22 cellular contexts compared by ENCODE assay signal in the genomic region with DNA sequence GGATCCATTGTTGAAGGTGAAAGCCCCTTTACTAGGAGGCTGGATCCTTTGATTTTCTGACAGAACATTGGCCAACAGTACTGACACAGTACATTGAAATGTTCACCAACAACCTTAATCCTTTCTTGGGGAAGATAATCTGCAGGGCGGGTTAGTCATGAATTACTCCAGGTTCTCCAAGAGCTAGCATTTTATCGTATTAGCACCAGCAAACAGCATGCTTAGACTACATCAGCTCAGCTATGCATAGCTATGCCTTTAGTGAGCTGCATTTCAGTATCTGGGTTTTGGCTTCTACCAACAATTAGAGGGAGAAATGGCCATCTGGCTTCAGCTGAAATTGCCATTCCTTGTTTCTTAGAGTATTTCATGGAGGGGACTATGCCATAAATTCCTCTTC. TPM values are rescaled to one million over a fixed set of nuclear protein-coding genes. Genes with fewer than 3 reads are reported as not detected.
DNase-seq lines count a peak whose midpoint lies in the region; ATAC-seq and TF ChIP-seq lines count a peak whose summit lies in the region.
"Had no signal": no experiment of that assay in that cellular context is flagged by ENCODE, and none has a peak within 500 bp of the region (broad histone marks: within the 10 kb centered on the region; RNA-seq: fewer than 3 reads in every experiment).

No MANE protein-coding gene starts in this region.

- H3K36me3 Mint-ChIP-seq in mesothelial cell of epicardium, result no peaks in the 10 kb centered on the region
- H3K36me3 Mint-ChIP-seq: immature natural killer cell had no signal

- H4K20me1 ChIP-seq in GM23248 (ENCODE audit: insufficient read depth), result 0 out of 2 replicates have a peak, but pooled peaks cover 3% of the 10 kb centered on the region

- POLR2A ChIA-PET in AG04449 (lab: Yijun Ruan, JAX), result interaction anchor here (0.7 to 1.9 kb wide), 6 partner anchors 10 to 53 kb away, joined by 3 to 28 read pairs (median 4); a partner anchor contains a TSS

- ATAC-seq in GM21723 (IDR thresholded peaks at IDR 0.05; ENCODE audit: unreplicated experiment) (no peak), HG03095 (IDR thresholded peaks at IDR 0.05; ENCODE audit: unreplicated experiment) (no peak)
- ATAC-seq: A549, Panc1 had no signal

- no peaks in the 10 kb centered on the region for H3K27me3 Mint-ChIP-seq in mesothelial cell of epicardium (ENCODE audit: low read depth)

- H3K27me3 ChIP-seq in GM23248 (replicated peaks; ENCODE audit: insufficient read depth), result no peaks in the 10 kb centered on the region
- H3K27me3 ChIP-seq: right atrium auricular region had no signal

- 23 to 33% methylated on average over 2 of the region's 2 CpGs for WGBS in GM23248 (ENCODE audit: low coverage in 1 of 2, low lambda C conversion rate in 2 of 2, missing lambda C conversion rate in 2 of 2), 2 experiments
- 84 to 93% methylated on average over 2 of the region's 2 CpGs for WGBS in lower leg skin, 2 donors

- no peak overlapping the region for H2AFZ ChIP-seq in GM23248

- H3K9me2 ChIP-seq in GM23248 (ENCODE audit: insufficient read depth), result no peaks in the 10 kb centered on the region

- H3K4me3 ChIP-seq in AG04449 (ENCODE audit: low read depth, low read length) (no peak overlapping the region), GM23248 (no peak overlapping the region), fibroblast of the aortic adventitia (ENCODE audit: low read depth, low read length) (no peak overlapping the region), lower leg skin (ENCODE audit: low read depth, poor library complexity, severe bottlenecking) (no peak overlapping the region)
- H3K4me3 ChIP-seq: A549, HAP-1, lung, right atrium auricular region had no signal

- no peak overlapping the region for H3K27ac Mint-ChIP-seq in mesothelial cell of epicardium
- H3K27ac Mint-ChIP-seq: activated naive CD8-positive, alpha-beta T cell treated with anti-CD3 and anti-CD28 coated beads for 36 hours; CD4-positive, alpha-beta memory T cell; immature natural killer cell had no signal

- TF ChIP-seq CTCF in AG04449 (IDR thresholded peaks at IDR 0.05; ENCODE audit: insufficient read depth, low read length, missing control alignments) (no peak), fibroblast of the aortic adventitia (IDR thresholded peaks at IDR 0.05; ENCODE audit: insufficient read depth, low read length) (no peak), lower leg skin (IDR thresholded peaks at IDR 0.05) (no peak), mesothelial cell of epicardium (IDR thresholded peaks at IDR 0.05; ENCODE audit: unreplicated experiment) (no peak)

- peaks cover 94% of the 10 kb centered on the region for H3K79me2 ChIP-seq in GM23248 (ENCODE audit: insufficient read depth)

- H3K9me3 Mint-ChIP-seq in mesothelial cell of epicardium, result no peaks in the 10 kb centered on the region
- H3K9me3 Mint-ChIP-seq: activated naive CD8-positive, alpha-beta T cell treated with anti-CD3 and anti-CD28 coated beads for 36 hours; CD4-positive, alpha-beta memory T cell; immature natural killer cell had no signal

- no peak for TF ChIP-seq POLR2A in lower leg skin (IDR thresholded peaks at IDR 0.05)

- H3F3A ChIP-seq in GM23248 (ENCODE audit: insufficient read depth), result peaks cover 51% of the 10 kb centered on the region

- in situ Hi-C loops in GM23248 (cut with MboI), result no loop called here

- no peak overlapping the region for H3K4me3 Mint-ChIP-seq in mesothelial cell of epicardium
- H3K4me3 Mint-ChIP-seq: activated naive CD8-positive, alpha-beta T cell treated with anti-CD3 and anti-CD28 coated beads for 36 hours; CD4-positive, alpha-beta memory T cell; immature natural killer cell; nephron progenitor cell had no signal

- peaks cover 58% of the 10 kb centered on the region for H3K4me1 ChIP-seq in GM23248 (ENCODE audit: insufficient read depth)
- H3K4me1 ChIP-seq: HAP-1 had no signal

- no peak overlapping the region for H3K9ac ChIP-seq in GM23248

- DNase-seq in AG04449 (ENCODE audit: low read depth, low spot score) (peak; percentile 80), GM23248 (peak; percentile 87), amniotic stem cell (lab: John Stamatoyannopoulos, UW) (peak; percentile 77), fibroblast of the aortic adventitia (ENCODE audit: low read depth) (peak; percentile 84), lower leg skin (ENCODE audit: low spot score in 2 of 2) (no peak), mesothelial cell of epicardium (ENCODE audit: low spot score in 2 of 2, unreplicated experiment in 2 of 2) (no peak)
- DNase-seq: activated CD4-positive, alpha-beta T cell treated with anti-CD3 and anti-CD28 coated beads, Interleukin-2, amount 50 U/mL, for 4 hours; activated naive CD8-positive, alpha-beta T cell treated with anti-CD3 and anti-CD28 coated beads for 36 hours; activated T-cell treated with anti-CD3 and anti-CD28 coated beads, Interleukin-2, amount 50 U/mL, for 48 hours; CD4-positive, alpha-beta memory T cell; cerebellar nuclear complex; glutamatergic neuron; immature natural killer cell; NCI-H2029; nephron progenitor cell had no signal

- peak overlapping the region; percentile 62 for H3K4me2 ChIP-seq in GM23248 (ENCODE audit: unreplicated experiment)

- H3K4me1 Mint-ChIP-seq in mesothelial cell of epicardium, result peaks cover 12% of the 10 kb centered on the region
- H3K4me1 Mint-ChIP-seq: activated naive CD8-positive, alpha-beta T cell treated with anti-CD3 and anti-CD28 coated beads for 36 hours; CD4-positive, alpha-beta memory T cell; immature natural killer cell had no signal

- peak overlapping the region; percentile 54 for H3K27ac ChIP-seq in GM23248
- H3K27ac ChIP-seq: A549 had no signal

- H3K9me3 ChIP-seq in GM23248 (ENCODE audit: low read depth), result no peaks in the 10 kb centered on the region
- H3K9me3 ChIP-seq: A549, HAP-1, right atrium auricular region had no signal

- intact Hi-C loops in lower leg skin (cut with DNase I; ENCODE audit: low total_unique reads), result no loop called here

- CTCF ChIA-PET in AG04449 (lab: Yijun Ruan, JAX), result interaction anchor here (0.7 to 1.5 kb wide), 6 partner anchors 19 to 174 kb away, joined by 3 to 6 read pairs (median 4); no protein-coding TSS in a partner anchor

- no peaks in the 10 kb centered on the region for H3K36me3 ChIP-seq in GM23248 (ENCODE audit: low read depth)
- H3K36me3 ChIP-seq: HAP-1, right atrium auricular region had no signal

RNA-seq across cellular contexts. Expression of a gene that starts 33.8 kb away (rescaled TPM):
- total RNA-seq in GM23248 (2014; rRNA removed; shearing (Covaris generic)), result 33.0 and 34.4 TPM in 2 replicates
- polyA plus RNA-seq in GM23248 (2016; fragmentation: Nextera tagmentation; extraction: Ambion mirVana), result 6.5 and 7.2 TPM in 2 replicates
- total RNA-seq in fibroblast of the aortic adventitia (ENCODE audit: low replicate concordance) (8.6 and 20.1 TPM in 2 replicates), lower leg skin (10 to 100 TPM in 3 of 4 donors, 1 to 10 TPM in 1; 7.9 to 18.7 (median 14.4) TPM), mesothelial cell of epicardium (27.8 to 30.0 TPM (median 29.6 TPM) in 3 replicates)
- polyA plus RNA-seq: immature natural killer cell had no signal

Comparison
In these comparisons a context has a peak if more than half of its experiments do, and no peak if none do; other contexts are left out.
1. DNase-seq: peak in AG04449 (single experiment), GM23248 (single experiment), amniotic stem cell (single experiment) and fibroblast of the aortic adventitia (single experiment); none in lower leg skin (0 of 2) and mesothelial cell of epicardium (0 of 2).